ENCODE assay signal across 8 cellular contexts in genomic region chr11:28108909-28109308, GRCh38. TPM values are rescaled to one million over a fixed set of nuclear protein-coding genes. Genes with fewer than 3 reads are reported as not detected.
DNase-seq lines count a peak whose midpoint lies in the region; ATAC-seq and TF ChIP-seq lines count a peak whose summit lies in the region.

No MANE protein-coding gene starts in this region.

- TF ChIP-seq EP300 in SK-N-SH (IDR thresholded peaks at IDR 0.05; ENCODE audit: borderline replicate concordance in 1 of 2, low read depth in 1 of 2, low read length in 1 of 2): no peak

- H3K36me3 ChIP-seq in SK-N-SH (replicated peaks in 1 of 2; ENCODE audit: control insufficient read depth in 1 of 2, insufficient read depth in 2 of 2, low read length in 1 of 2): peaks cover 12 to 13% of the 10 kb centered on the region in 2 experiments

- H3K36me3 Mint-ChIP-seq in WTC11: peaks cover 3% of the 10 kb centered on the region; the same call in 1 of the 2 replicates
- H3K36me3 Mint-ChIP-seq in glutamatergic neuron (ENCODE audit: unreplicated experiment): no peaks in the 10 kb centered on the region
- H3K36me3 Mint-ChIP-seq in stimulated activated naive B cell treated with anti-CD40 and anti-IgM and Interleukin-4, amounts not matched to agents 10 μg/mL and 1 μg/mL and 100 μg/mL, for 72 hours: peaks cover 0 to 2% of the 10 kb centered on the region in 2 donors

- peak overlapping the region; percentile 12; the same call in 1 of the 2 replicates for H2AFZ ChIP-seq in SK-N-SH (ENCODE audit: low read depth)

- H3K9me3 Mint-ChIP-seq in WTC11: no peaks in the 10 kb centered on the region
- H3K9me3 Mint-ChIP-seq in glutamatergic neuron (ENCODE audit: unreplicated experiment): no peaks in the 10 kb centered on the region
- H3K9me3 Mint-ChIP-seq in stimulated activated naive B cell treated with anti-CD40 and anti-IgM and Interleukin-4, amounts not matched to agents 10 μg/mL and 1 μg/mL and 100 μg/mL, for 72 hours: no peaks in the 10 kb centered on the region

- peak overlapping the region; percentile 67 to 87 for H3K4me3 ChIP-seq in SK-N-SH (ENCODE audit: low read depth in 2 of 2, low read length in 1 of 2)

- H3K4me2 ChIP-seq in SK-N-SH: peak overlapping the region; percentile 74

- ATAC-seq in SK-N-SH treated with all-trans-retinoic acid at 6 μM for 48 hours (no peak), WTC11 (no peak)
- ATAC-seq in stimulated activated naive B cell treated with anti-CD40 and anti-IgM and Interleukin-4, amounts not matched to agents 10 μg/mL and 1 μg/mL and 100 μg/mL, for 72 hours (replicated peaks): no peak

- H3K4me3 Mint-ChIP-seq in WTC11 (peak overlapping the region; percentile 98), glutamatergic neuron (ENCODE audit: unreplicated experiment) (peak overlapping the region; percentile 97)
- H3K4me3 Mint-ChIP-seq in stimulated activated naive B cell treated with anti-CD40 and anti-IgM and Interleukin-4, amounts not matched to agents 10 μg/mL and 1 μg/mL and 100 μg/mL, for 72 hours: peak overlapping the region; percentile 99

- H3K9me2 ChIP-seq in SK-N-SH: no peaks in the 10 kb centered on the region

- CTCF ChIA-PET in SK-N-SH (lab: Yijun Ruan, JAX): no interaction called here
- CTCF ChIA-PET in WTC11 (lab: Charles Lee): interaction anchor here (2.0 kb wide), 1 partner anchor 410 kb away, joined by 13 read pairs; the partner anchor contains the start of gene BDNF

- H3K9ac ChIP-seq in SK-N-SH: peak overlapping the region; percentile 88

- 40% methylated on average over 3 of the region's 3 CpGs for WGBS in SK-N-SH (ENCODE audit: low lambda C conversion rate)

- POLR2A ChIA-PET in SK-N-SH (lab: Yijun Ruan, JAX): interaction anchor here (1.3 kb wide), 1 partner anchor 390 kb away, joined by 5 read pairs; no protein-coding TSS in a partner anchor
- POLR2A ChIA-PET in WTC11 (lab: Charles Lee): no interaction called here

- no peak for DNase-seq in SK-N-SH
- DNase-seq in WTC11 (ENCODE audit: low spot score): no peak
- DNase-seq in glutamatergic neuron: no peak
- DNase-seq in stimulated activated naive B cell treated with anti-CD40 and anti-IgM and Interleukin-4, amounts not matched to agents 10 μg/mL and 1 μg/mL and 100 μg/mL, for 72 hours: no peak
- no peak for DNase-seq in NCI-H2081 treated with DMSO at 0.1 percent for 48 hours (lab: John Stamatoyannopoulos, UW)
- no peak for DNase-seq in inferior parietal cortex (ENCODE audit: extremely low spot score)
- DNase-seq in Ammon's horn (ENCODE audit: low spot score): no peak

- peak overlapping the region; percentile 90 to 91 for H3K27ac ChIP-seq in SK-N-SH (ENCODE audit: low read depth in 2 of 2, low read length in 1 of 2)

- TF ChIP-seq CTCF in SK-N-SH (IDR thresholded peaks at IDR 0.05): no peak
- TF ChIP-seq CTCF in WTC11 (IDR thresholded peaks at IDR 0.05): no peak
- no peak for TF ChIP-seq CTCF in glutamatergic neuron (IDR thresholded peaks at IDR 0.05; ENCODE audit: partially characterized antibody, unreplicated experiment)

- H3F3A ChIP-seq in SK-N-SH (replicated peaks; ENCODE audit: insufficient read depth): peaks cover 22% of the 10 kb centered on the region

- H3K27me3 ChIP-seq in SK-N-SH (ENCODE audit: insufficient read depth): no peaks in the 10 kb centered on the region

- H3K4me1 ChIP-seq in SK-N-SH (ENCODE audit: control insufficient read depth in 1 of 2, insufficient read depth in 2 of 2, low read depth in 1 of 2, low read length in 1 of 2): peaks cover 17 to 38% of the 10 kb centered on the region in 2 experiments; a peak in 3 of 4 replicates

- H3K79me2 ChIP-seq in SK-N-SH (ENCODE audit: insufficient read depth): peaks cover 87% of the 10 kb centered on the region

- peaks cover 27% of the 10 kb centered on the region for H3K4me1 Mint-ChIP-seq in WTC11
- H3K4me1 Mint-ChIP-seq in glutamatergic neuron (ENCODE audit: low read depth, unreplicated experiment): peaks cover 12% of the 10 kb centered on the region
- H3K4me1 Mint-ChIP-seq in stimulated activated naive B cell treated with anti-CD40 and anti-IgM and Interleukin-4, amounts not matched to agents 10 μg/mL and 1 μg/mL and 100 μg/mL, for 72 hours: peaks cover 9 to 40% of the 10 kb centered on the region in 2 donors

- no peaks in the 10 kb centered on the region for H3K27me3 Mint-ChIP-seq in WTC11 (ENCODE audit: low read depth)
- H3K27me3 Mint-ChIP-seq in glutamatergic neuron (ENCODE audit: unreplicated experiment): peaks cover 2% of the 10 kb centered on the region
- H3K27me3 Mint-ChIP-seq in stimulated activated naive B cell treated with anti-CD40 and anti-IgM and Interleukin-4, amounts not matched to agents 10 μg/mL and 1 μg/mL and 100 μg/mL, for 72 hours: no peaks in the 10 kb centered on the region

- no peaks in the 10 kb centered on the region for H3K9me3 ChIP-seq in SK-N-SH

- H4K20me1 ChIP-seq in SK-N-SH (ENCODE audit: insufficient read depth): no peaks in the 10 kb centered on the region

- peak overlapping the region; percentile 96 for H3K27ac Mint-ChIP-seq in WTC11
- H3K27ac Mint-ChIP-seq in glutamatergic neuron (ENCODE audit: unreplicated experiment): peak overlapping the region; percentile 2
- peak overlapping the region; percentile 99 for H3K27ac Mint-ChIP-seq in stimulated activated naive B cell treated with anti-CD40 and anti-IgM and Interleukin-4, amounts not matched to agents 10 μg/mL and 1 μg/mL and 100 μg/mL, for 72 hours

- no peak for TF ChIP-seq RAD21 in SK-N-SH (IDR thresholded peaks at IDR 0.05; ENCODE audit: low read length)

TF ChIP-seq in SK-N-SH, 30 proteins besides CTCF, POLR2A, EP300 and RAD21:
- TF ChIP-seq USF2 (IDR thresholded peaks at IDR 0.05; ENCODE audit: borderline replicate concordance, low read depth, low read length) (no peak), FOSL2 (IDR thresholded peaks at IDR 0.05; ENCODE audit: borderline replicate concordance, low read depth) (peak; percentile 26; the same call in 1 of the 2 replicates), EZH2phosphoT487 (IDR thresholded peaks at IDR 0.05; ENCODE audit: borderline replicate concordance, low read depth) (no peak), GATA2 (CRISPR knock-in tag; IDR thresholded peaks at IDR 0.05) (no peak)

TF ChIP-seq in SK-N-SH treated with all-trans-retinoic acid at 6 μM for 48 hours, 23 proteins besides CTCF, POLR2A, EP300 and RAD21 (continues in another document):
- TF ChIP-seq CSDC2 (CRISPR knock-in tag; IDR thresholded peaks at IDR 0.05): no peak
- no peak for TF ChIP-seq RARB (CRISPR knock-in tag; IDR thresholded peaks at IDR 0.05)
- TF ChIP-seq PPARA (CRISPR knock-in tag; IDR thresholded peaks at IDR 0.05; ENCODE audit: borderline replicate concordance): no peak
- TF ChIP-seq PATZ1 (CRISPR knock-in tag; IDR thresholded peaks at IDR 0.05; ENCODE audit: borderline replicate concordance): no peak
- TF ChIP-seq ARNTL (CRISPR knock-in tag; IDR thresholded peaks at IDR 0.05; ENCODE audit: borderline replicate concordance, low read depth): no peak

TF ChIP-seq in WTC11, 78 proteins besides CTCF, POLR2A, EP300 and RAD21:
- TF ChIP-seq JUN (CRISPR knock-in tag; IDR thresholded peaks at IDR 0.05) (no peak), ZNF396 (CRISPR knock-in tag; IDR thresholded peaks at IDR 0.05; ENCODE audit: borderline replicate concordance) (no peak), CDX4 (CRISPR knock-in tag; IDR thresholded peaks at IDR 0.05; ENCODE audit: borderline replicate concordance) (no peak), TEAD1 (CRISPR knock-in tag; IDR thresholded peaks at IDR 0.05) (no peak), USF1 (CRISPR knock-in tag; IDR thresholded peaks at IDR 0.05) (no peak), ZNF121 (CRISPR knock-in tag; IDR thresholded peaks at IDR 0.05) (no peak), ZMAT4 (CRISPR knock-in tag; IDR thresholded peaks at IDR 0.05) (no peak), SMAD4 (CRISPR knock-in tag; IDR thresholded peaks at IDR 0.05) (no peak), MYBL2 (CRISPR knock-in tag; IDR thresholded peaks at IDR 0.05) (no peak), GABPB1 (CRISPR knock-in tag; IDR thresholded peaks at IDR 0.05) (no peak), FOXP1 (CRISPR knock-in tag; IDR thresholded peaks at IDR 0.05; ENCODE audit: borderline replicate concordance) (no peak)

RNA-seq across cellular contexts. Expression of gene METTL15, which starts 0.7 kb away (rescaled TPM):
- polyA plus RNA-seq in SK-N-SH (2012; rRNA removed): 4.7 and 7.1 TPM in 2 replicates
- polyA plus RNA-seq in SK-N-SH (2012; cell fraction: cytosol; rRNA removed): 5.6 and 6.4 TPM in 2 replicates
- 3.9 and 8.0 TPM in 2 replicates for polyA plus RNA-seq in SK-N-SH (2012; cell fraction: nucleus; rRNA removed)
- total RNA-seq in WTC11 (2021) (13.2 to 16.3 TPM (median 15.8 TPM) in 3 replicates), glutamatergic neuron (ENCODE audit: unreplicated experiment) (8.2 TPM)

RNA-seq across cellular contexts. Expression of gene KIF18A, which starts 1.0 kb away (rescaled TPM):
- 3.8 and 3.9 TPM in 2 replicates for polyA plus RNA-seq in SK-N-SH (2012; rRNA removed)
- polyA plus RNA-seq in SK-N-SH (2012; cell fraction: cytosol; rRNA removed): 4.6 and 5.6 TPM in 2 replicates
- 3.0 and 6.7 TPM in 2 replicates for polyA plus RNA-seq in SK-N-SH (2012; cell fraction: nucleus; rRNA removed)
- total RNA-seq in WTC11 (2021) (16.6 to 20.6 TPM (median 18.6 TPM) in 3 replicates), glutamatergic neuron (ENCODE audit: unreplicated experiment) (2.6 TPM)

Comparison
In these comparisons a context has a peak if more than half of its experiments do, and no peak if none do; other contexts are left out.
1. H3K27ac Mint-ChIP-seq: peak in every context shown above with its lines; median percentile 99 in stimulated activated naive B cell treated with anti-CD40 and anti-IgM and Interleukin-4, amounts not matched to agents 10 μg/mL and 1 μg/mL and 100 μg/mL, for 72 hours; 96 in WTC11; 2 in glutamatergic neuron.